10 cellular contexts compared by ENCODE assay signal in the genomic region with DNA sequence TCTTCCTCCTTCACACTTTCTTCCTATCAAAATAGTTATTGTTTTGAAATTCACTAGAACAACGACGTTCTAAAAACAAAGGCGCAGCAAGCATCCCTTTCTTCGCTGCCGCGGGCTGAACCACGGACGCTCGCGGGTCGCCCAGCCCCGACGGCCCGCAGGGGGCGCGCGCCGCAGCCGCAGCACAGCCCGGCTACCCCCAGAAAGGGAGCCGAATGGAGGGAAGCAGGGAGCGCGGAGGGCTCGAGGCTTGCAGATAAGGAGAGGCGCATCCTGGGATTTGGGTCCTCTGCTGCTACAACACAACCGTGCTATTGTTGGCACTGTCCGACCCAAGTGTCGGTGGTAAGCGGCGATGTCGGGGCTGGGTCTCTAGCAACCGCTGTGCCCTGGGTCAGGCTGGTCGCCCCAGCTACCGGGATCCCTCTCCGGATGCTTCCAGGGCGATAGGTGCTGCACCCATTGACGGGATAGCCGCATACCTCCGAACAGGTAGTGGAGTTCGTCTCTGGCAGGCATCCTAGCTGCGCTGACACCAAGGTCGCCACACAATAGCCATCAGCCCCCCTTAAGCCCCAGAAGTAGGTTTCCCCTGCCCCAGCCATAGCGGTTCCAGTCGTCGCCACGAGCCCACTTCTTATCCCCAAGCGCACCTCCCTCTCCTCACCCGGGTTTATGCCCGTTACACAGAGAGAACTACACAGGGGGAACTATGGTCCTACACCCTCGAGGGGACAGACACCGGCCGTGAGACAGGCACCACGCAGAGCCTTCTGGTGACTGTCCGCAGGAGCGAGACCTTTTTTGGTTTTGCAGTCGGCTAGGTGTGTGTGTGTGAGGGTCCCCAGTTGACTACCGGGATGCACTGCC. TPM values are rescaled to one million over a fixed set of nuclear protein-coding genes. Genes with fewer than 3 reads are reported as not detected.
DNase-seq lines count a peak whose midpoint lies in the region; ATAC-seq and TF ChIP-seq lines count a peak whose summit lies in the region.
"Had no signal": no experiment of that assay in that cellular context is flagged by ENCODE, and none has a peak within 500 bp of the region (broad histone marks: within the 10 kb centered on the region; RNA-seq: fewer than 3 reads in every experiment).

No MANE protein-coding gene starts in this region.

- ATAC-seq in activated T-helper 17 cell treated with anti-CD3 and anti-CD28 coated beads, Interleukin-2, amount 50 U/mL, for 72 hours (replicated peaks), result peak; percentile 21
- peak; percentile 46 for ATAC-seq in left lung

- CTCF ChIA-PET in AG04449 (lab: Yijun Ruan, JAX), result no interaction called here
- CTCF ChIA-PET in HEK293T (lab: Yijun Ruan, JAX), result no interaction called here

- H3K4me1 Mint-ChIP-seq in activated T-helper 17 cell treated with anti-CD3 and anti-CD28 coated beads, Interleukin-2, amount 50 U/mL, for 72 hours, result peaks cover under 1% of the 10 kb centered on the region

- POLR2A ChIA-PET in AG04449 (lab: Yijun Ruan, JAX), result no interaction called here
- POLR2A ChIA-PET in HEK293T (lab: Yijun Ruan, JAX), result no interaction called here

- DNase-seq in AG04449 (ENCODE audit: low read depth, low spot score), result no peak
- no peak for DNase-seq in HFF-Myc (ENCODE audit: extremely low read depth, low read depth)
- DNase-seq in left lung, result peak in 1 of 2 donors; percentile 73
- no peak for DNase-seq in ureter (ENCODE audit: low spot score)
- no peak for DNase-seq in HEK293T (ENCODE audit: extremely low spot score)
- no peak for DNase-seq in superior temporal gyrus (ENCODE audit: extremely low spot score)
- DNase-seq in GM19238 (ENCODE audit: insufficient read length, low spot score), result no peak

- no peak overlapping the region for H3K27ac ChIP-seq in left lung
- H3K27ac ChIP-seq: epithelial cell of prostate, Peyer's patch had no signal

- H3K4me3 Mint-ChIP-seq in activated T-helper 17 cell treated with anti-CD3 and anti-CD28 coated beads, Interleukin-2, amount 50 U/mL, for 72 hours, result no peak overlapping the region

- no peaks in the 10 kb centered on the region for H3K9me3 Mint-ChIP-seq in activated T-helper 17 cell treated with anti-CD3 and anti-CD28 coated beads, Interleukin-2, amount 50 U/mL, for 72 hours

- H3K4me1 ChIP-seq in left lung, result peaks cover 0 to 32% of the 10 kb centered on the region in 2 donors

- no peaks in the 10 kb centered on the region for H3K36me3 ChIP-seq in left lung
- H3K36me3 ChIP-seq: Peyer's patch had no signal

- no peaks in the 10 kb centered on the region for H3K36me3 Mint-ChIP-seq in activated T-helper 17 cell treated with anti-CD3 and anti-CD28 coated beads, Interleukin-2, amount 50 U/mL, for 72 hours (ENCODE audit: low read depth)

- intact Hi-C loops in left lung (cut with DNase I), result no loop called here

- H3K9me3 ChIP-seq in left lung, result no peaks in the 10 kb centered on the region
- H3K9me3 ChIP-seq: Peyer's patch had no signal

- H3K4me3 ChIP-seq in AG04449 (ENCODE audit: low read depth, low read length) (no peak overlapping the region), HFF-Myc (replicated peaks; ENCODE audit: low read depth, low read length) (no peak overlapping the region), left lung (no peak overlapping the region)

- H3K27ac Mint-ChIP-seq in activated T-helper 17 cell treated with anti-CD3 and anti-CD28 coated beads, Interleukin-2, amount 50 U/mL, for 72 hours, result no peak overlapping the region

- H3K27me3 ChIP-seq in left lung, result peaks cover 86 to 99% of the 10 kb centered on the region in 2 donors

- peaks cover 66% of the 10 kb centered on the region for H3K27me3 Mint-ChIP-seq in activated T-helper 17 cell treated with anti-CD3 and anti-CD28 coated beads, Interleukin-2, amount 50 U/mL, for 72 hours

- TF ChIP-seq CTCF in AG04449 (IDR thresholded peaks at IDR 0.05; ENCODE audit: insufficient read depth, low read length, missing control alignments) (peak; percentile 17), HFF-Myc (IDR thresholded peaks at IDR 0.05; ENCODE audit: low read depth, low read length, missing control alignments) (peak; percentile 72), left lung (IDR thresholded peaks at IDR 0.05) (peak; percentile 13 to 18)

TF ChIP-seq in HEK293T, 16 proteins besides CTCF, POLR2A, EP300 and RAD21:
- TF ChIP-seq TARDBP (IDR thresholded peaks at IDR 0.05), result no peak
- no peak for TF ChIP-seq ELF4 (IDR thresholded peaks at IDR 0.05)
- no peak for TF ChIP-seq NFRKB (IDR thresholded peaks at IDR 0.05)
- TF ChIP-seq FOXA1 (IDR thresholded peaks at IDR 0.05), result no peak
- no peak for TF ChIP-seq CTBP1 (IDR thresholded peaks at IDR 0.05; ENCODE audit: borderline replicate concordance)
- no peak for TF ChIP-seq BHLHE40 (IDR thresholded peaks at IDR 0.05; ENCODE audit: borderline replicate concordance)
- no peak for TF ChIP-seq FOXK2 (IDR thresholded peaks at IDR 0.05)
TF ChIP-seq in HEK293T: peak in this region for 0.

RNA-seq across cellular contexts. Expression of a gene that starts 6.0 kb away (rescaled TPM):
- not detected for total RNA-seq in activated T-helper 17 cell treated with anti-CD3 and anti-CD28 coated beads, Interleukin-2, amount 50 U/mL, for 72 hours
- total RNA-seq in left lung, result not detected
- total RNA-seq in ureter, result not detected
- total RNA-seq: Peyer's patch had no signal

Comparison
In these comparisons a context has a peak if more than half of its experiments do, and no peak if none do; other contexts are left out.
1. CTCF ChIP-seq: peak in every context shown above with its lines; median percentile 72 in HFF-Myc; 17 in AG04449; 16 in left lung.